14 cellular contexts compared by ENCODE assay signal in genomic region chr7:108235451-108236061, GRCh38.
DNase-seq lines count a peak whose midpoint lies in the region; ATAC-seq, FAIRE-seq and TF ChIP-seq lines count a peak whose summit lies in the region.
"Had no signal": no experiment of that assay in that cellular context is flagged by ENCODE, and none has a peak within 500 bp of the region (broad histone marks: within the 10 kb centered on the region; RNA-seq: fewer than 3 reads in every experiment).

No MANE protein-coding gene starts in this region.

- TF ChIP-seq CTCF in epithelial cell of esophagus (IDR thresholded peaks at IDR 0.05; ENCODE audit: insufficient read depth, low read depth, low read length, missing control alignments): no peak
- TF ChIP-seq CTCF in osteoblast (IDR thresholded peaks at IDR 0.05; ENCODE audit: extremely low read depth, low read depth, low read length): no peak

- H3K4me1 ChIP-seq in osteoblast (ENCODE audit: insufficient read depth, low read length): peaks cover 23% of the 10 kb centered on the region
- H3K4me1 ChIP-seq: upper lobe of right lung had no signal

- no peaks in the 10 kb centered on the region for H3K36me3 ChIP-seq in osteoblast (ENCODE audit: insufficient read depth, low read length)
- H3K36me3 ChIP-seq: upper lobe of right lung had no signal

- H3K79me2 ChIP-seq in osteoblast (ENCODE audit: insufficient read depth, low read length): no peaks in the 10 kb centered on the region

- DNase-seq in GM12892 (ENCODE audit: insufficient read length) (no peak), SK-N-DZ (ENCODE audit: low spot score) (peak; percentile 23), epithelial cell of esophagus (ENCODE audit: low read depth) (peak; percentile 15), osteoblast (ENCODE audit: insufficient read length, low spot score, missing footprints) (peak; percentile 37), T-helper 2 cell (no peak)
- DNase-seq: activated B cell treated with CpG ODN at 0.5 μM for 24 hours; activated T-cell treated with anti-CD3 and anti-CD28 coated beads, Interleukin-2, amount 50 U/mL, for 4 hours; NCI-H2107; upper lobe of right lung had no signal

- no peaks in the 10 kb centered on the region for H3K9me3 ChIP-seq in osteoblast (ENCODE audit: low read depth, low read length)
- H3K9me3 ChIP-seq: upper lobe of right lung had no signal

- peak; percentile 38 for FAIRE-seq in GM12892 (lab: Jason Lieb, UNC)
- FAIRE-seq: colon had no signal

- ATAC-seq in GM21447 (IDR thresholded peaks at IDR 0.05; ENCODE audit: unreplicated experiment): no peak
- ATAC-seq in GM21825 (IDR thresholded peaks at IDR 0.05; ENCODE audit: unreplicated experiment): no peak
- ATAC-seq in GM18505 (IDR thresholded peaks at IDR 0.05; ENCODE audit: unreplicated experiment): no peak
- ATAC-seq: activated T-cell treated with anti-CD3 and anti-CD28 coated beads, Interleukin-2, amount 50 U/mL, for 4 hours; sciatic nerve; upper lobe of right lung had no signal

- no peaks in the 10 kb centered on the region for H4K20me1 ChIP-seq in osteoblast (ENCODE audit: insufficient read depth, low read length)

- H3K4me3 ChIP-seq in epithelial cell of esophagus (ENCODE audit: low read length): no peak overlapping the region
- no peak overlapping the region for H3K4me3 ChIP-seq in osteoblast (ENCODE audit: insufficient read depth, low read length)
- H3K4me3 ChIP-seq: upper lobe of right lung had no signal

- H2AFZ ChIP-seq in osteoblast (ENCODE audit: low read length): peak overlapping the region; percentile 59

- peak overlapping the region; percentile 2 for H3K4me2 ChIP-seq in osteoblast (ENCODE audit: insufficient read depth, low read length)

- peak overlapping the region; percentile 45 for H3K27ac ChIP-seq in osteoblast (ENCODE audit: low read depth, low read length)
- H3K27ac ChIP-seq: upper lobe of right lung had no signal

- TF ChIP-seq POLR2A in GM12892 (IDR thresholded peaks at IDR 0.05; ENCODE audit: low read depth, low read length): no peak
- no peak for TF ChIP-seq POLR2A in GM18505 (IDR thresholded peaks at IDR 0.05; ENCODE audit: borderline replicate concordance, extremely low read depth, insufficient read depth, insufficient read length)

- H3K27me3 ChIP-seq in osteoblast (ENCODE audit: insufficient read depth, low read length): no peaks in the 10 kb centered on the region
- H3K27me3 ChIP-seq: upper lobe of right lung had no signal

Comparison
In these comparisons a context has a peak if more than half of its experiments do, and no peak if none do; other contexts are left out.
1. DNase-seq: peak in SK-N-DZ (single experiment), epithelial cell of esophagus (single experiment) and osteoblast (single experiment); none in GM12892 (single experiment) and T-helper 2 cell (0 of 5).